8 cellular contexts compared by ENCODE assay signal in genomic region chr10:88152720-88153119, GRCh38.
A peak's percentile ranks its signal among the peaks of the same experiment; 100 is the strongest.
DNase-seq lines count a peak whose midpoint lies in the region; ATAC-seq and TF ChIP-seq lines count a peak whose summit lies in the region.

No MANE protein-coding gene starts in this region.

- peak; percentile 68 for ATAC-seq in GM21717 (IDR thresholded peaks at IDR 0.05; ENCODE audit: unreplicated experiment)
- ATAC-seq in naive thymus-derived CD8-positive, alpha-beta T cell = peak in 1 of 2 donors; percentile 61

- peaks cover 8 to 15% (median 14%) of the 10 kb centered on the region in 4 donors for H3K4me1 Mint-ChIP-seq in naive thymus-derived CD8-positive, alpha-beta T cell
- H3K4me1 Mint-ChIP-seq in progenitor cell of endocrine pancreas (ENCODE audit: low read depth) = no peaks in the 10 kb centered on the region

- TF ChIP-seq POLR2A in NB4 (IDR thresholded peaks at IDR 0.05; ENCODE audit: extremely low read depth, insufficient read length) = no peak

- no peak for TF ChIP-seq CTCF in NB4 (IDR thresholded peaks at IDR 0.05; ENCODE audit: low read depth, low read length)
- no peak for TF ChIP-seq CTCF in progenitor cell of endocrine pancreas (IDR thresholded peaks at IDR 0.05; ENCODE audit: unreplicated experiment)

- POLR2A ChIA-PET in naive thymus-derived CD8-positive, alpha-beta T cell (lab: Charles Lee) = no interaction called here

- no peak overlapping the region for H3K4me3 ChIP-seq in NB4 (ENCODE audit: low read depth, low read length)

- H3K4me3 Mint-ChIP-seq in naive thymus-derived CD8-positive, alpha-beta T cell = no peak overlapping the region
- H3K4me3 Mint-ChIP-seq in progenitor cell of endocrine pancreas (ENCODE audit: low read depth) = no peak overlapping the region

- peak overlapping the region in 6 of 10 donors; percentile 3 to 30 (median 16) for H3K27ac Mint-ChIP-seq in naive thymus-derived CD8-positive, alpha-beta T cell
- no peak overlapping the region for H3K27ac Mint-ChIP-seq in progenitor cell of endocrine pancreas

- no peaks in the 10 kb centered on the region for H3K36me3 Mint-ChIP-seq in naive thymus-derived CD8-positive, alpha-beta T cell
- H3K36me3 Mint-ChIP-seq in progenitor cell of endocrine pancreas (ENCODE audit: insufficient read depth) = no peaks in the 10 kb centered on the region

- DNase-seq in EH (ENCODE audit: low read depth) = peak; percentile 100
- DNase-seq in NB4 (ENCODE audit: low read depth) = peak; percentile 50
- DNase-seq in activated naive CD8-positive, alpha-beta T cell treated with anti-CD3 and anti-CD28 coated beads, Interleukin-2, amount 50 U/mL, for 16 hours (ENCODE audit: low read depth, low spot score) = peak; percentile 0
- peak in 2 of 10 donors; percentile 1 to 6 for DNase-seq in naive thymus-derived CD8-positive, alpha-beta T cell
- DNase-seq in progenitor cell of endocrine pancreas (ENCODE audit: low spot score, unreplicated experiment) = no peak
- no peak for DNase-seq in HuH-7.5 (ENCODE audit: low spot score)
- no peak for DNase-seq in NCI-H524 (lab: John Stamatoyannopoulos, UW)

- no peaks in the 10 kb centered on the region for H3K27me3 Mint-ChIP-seq in naive thymus-derived CD8-positive, alpha-beta T cell
- no peaks in the 10 kb centered on the region for H3K27me3 Mint-ChIP-seq in progenitor cell of endocrine pancreas

- peaks cover 0 to 2% (median 0%) of the 10 kb centered on the region in 9 donors for H3K9me3 Mint-ChIP-seq in naive thymus-derived CD8-positive, alpha-beta T cell
- no peaks in the 10 kb centered on the region for H3K9me3 Mint-ChIP-seq in progenitor cell of endocrine pancreas (ENCODE audit: low read depth)

Comparison
In these comparisons a context has a peak if more than half of its experiments do, and no peak if none do; other contexts are left out.
1. DNase-seq: peak in EH (single experiment), NB4 (single experiment) and activated naive CD8-positive, alpha-beta T cell treated with anti-CD3 and anti-CD28 coated beads, Interleukin-2, amount 50 U/mL, for 16 hours (single experiment); none in progenitor cell of endocrine pancreas (single experiment), HuH-7.5 (single experiment) and NCI-H524 (0 of 2).